1 cellular context compared by ENCODE assay signal in genomic region chr14:82009076-82009475, GRCh38.
TF ChIP-seq lines count a peak whose summit lies in the region.

No MANE protein-coding gene starts in this region.

TF ChIP-seq in H1, 55 proteins besides CTCF, POLR2A, EP300 and RAD21:
- no peak for TF ChIP-seq CBX5 (IDR thresholded peaks at IDR 0.05; ENCODE audit: low read depth, low read length)
- no peak for TF ChIP-seq PHF8 (conservative IDR thresholded peaks at IDR 0.05; ENCODE audit: low read depth, low read length)
- no peak for TF ChIP-seq E2F6 (IDR thresholded peaks at IDR 0.05)
- TF ChIP-seq CHD1 (IDR thresholded peaks at IDR 0.05; ENCODE audit: low read depth, low read length) = no peak
- no peak for TF ChIP-seq RFX5 (IDR thresholded peaks at IDR 0.05; ENCODE audit: borderline replicate concordance, low read depth, low read length)
- TF ChIP-seq YY1 (IDR thresholded peaks at IDR 0.05; ENCODE audit: low read depth, low read length) = no peak
- TF ChIP-seq KDM4A (IDR thresholded peaks at IDR 0.05; ENCODE audit: low read depth, low read length, severe bottlenecking) = no peak
- no peak for TF ChIP-seq MAFK (IDR thresholded peaks at IDR 0.05; ENCODE audit: low read depth, low read length)
- TF ChIP-seq POLR2AphosphoS5 (IDR thresholded peaks at IDR 0.05; ENCODE audit: low read depth, low read length) = no peak
- no peak for TF ChIP-seq ASH2L (IDR thresholded peaks at IDR 0.05; ENCODE audit: low read length)
- no peak for TF ChIP-seq TBP (IDR thresholded peaks at IDR 0.05; ENCODE audit: low read depth, low read length)
- TF ChIP-seq RXRA (IDR thresholded peaks at IDR 0.05; ENCODE audit: insufficient read depth, low read depth, low read length) = no peak
- no peak for TF ChIP-seq MAX (IDR thresholded peaks at IDR 0.05)
- no peak for TF ChIP-seq ATF2 (IDR thresholded peaks at IDR 0.05; ENCODE audit: low read length)
- no peak for TF ChIP-seq NANOG (IDR thresholded peaks at IDR 0.05; ENCODE audit: insufficient read depth, low read depth, low read length, poor library complexity, severe bottlenecking)
TF ChIP-seq in H1: peak in this region for 0.
